1 cellular context compared by ENCODE assay signal in the genomic region with DNA sequence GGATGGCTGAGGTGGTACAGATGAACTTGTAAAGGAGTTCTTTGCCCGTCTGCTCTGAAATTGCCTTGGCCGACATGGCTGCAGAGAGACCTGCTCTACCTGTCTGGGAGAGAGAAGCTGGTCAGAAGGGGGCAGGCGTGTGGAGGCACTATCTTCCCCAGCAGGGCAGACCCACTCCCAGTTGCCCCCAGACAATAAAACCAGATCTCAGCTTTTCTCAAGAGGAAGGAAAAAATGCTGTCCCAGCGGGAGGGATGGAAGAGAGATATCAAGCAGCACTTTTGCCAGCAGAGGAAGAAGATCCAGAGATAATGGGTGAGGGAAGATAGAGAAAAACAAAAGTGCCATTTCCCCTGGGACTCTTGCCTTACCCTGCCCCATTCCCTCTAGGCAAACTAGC.
TF ChIP-seq lines count a peak whose summit lies in the region.

No MANE protein-coding gene starts in this region.

TF ChIP-seq in A549, 52 proteins besides CTCF, POLR2A, EP300 and RAD21:
- TF ChIP-seq ZSCAN20 (CRISPR knock-in tag; IDR thresholded peaks at IDR 0.05) (no peak), NFE2L2 (conservative IDR thresholded peaks at IDR 0.05; ENCODE audit: low read length) (no peak), RNF2 (IDR thresholded peaks at IDR 0.05; ENCODE audit: borderline replicate concordance, low read depth) (no peak), SMC3 (IDR thresholded peaks at IDR 0.05) (no peak), HOXA7 (CRISPR knock-in tag; IDR thresholded peaks at IDR 0.05) (no peak), HOXB5 (CRISPR knock-in tag; IDR thresholded peaks at IDR 0.05) (no peak), TFCP2L1 (CRISPR knock-in tag; IDR thresholded peaks at IDR 0.05) (no peak), KDM1A (IDR thresholded peaks at IDR 0.05; ENCODE audit: low read depth) (no peak), MAX (IDR thresholded peaks at IDR 0.05) (no peak), CBX8 (IDR thresholded peaks at IDR 0.05) (no peak), GATA3 (IDR thresholded peaks at IDR 0.05; ENCODE audit: borderline replicate concordance) (no peak)
- TF ChIP-seq, protein P1, sequence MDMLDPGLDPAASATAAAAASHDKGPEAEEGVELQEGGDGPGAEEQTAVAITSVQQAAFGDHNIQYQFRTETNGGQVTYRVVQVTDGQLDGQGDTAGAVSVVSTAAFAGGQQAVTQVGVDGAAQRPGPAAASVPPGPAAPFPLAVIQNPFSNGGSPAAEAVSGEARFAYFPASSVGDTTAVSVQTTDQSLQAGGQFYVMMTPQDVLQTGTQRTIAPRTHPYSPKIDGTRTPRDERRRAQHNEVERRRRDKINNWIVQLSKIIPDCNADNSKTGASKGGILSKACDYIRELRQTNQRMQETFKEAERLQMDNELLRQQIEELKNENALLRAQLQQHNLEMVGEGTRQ (IDR thresholded peaks at IDR 0.05) = no peak
